Comparison of ENCODE assay signal across 15 cellular contexts in the genomic region with DNA sequence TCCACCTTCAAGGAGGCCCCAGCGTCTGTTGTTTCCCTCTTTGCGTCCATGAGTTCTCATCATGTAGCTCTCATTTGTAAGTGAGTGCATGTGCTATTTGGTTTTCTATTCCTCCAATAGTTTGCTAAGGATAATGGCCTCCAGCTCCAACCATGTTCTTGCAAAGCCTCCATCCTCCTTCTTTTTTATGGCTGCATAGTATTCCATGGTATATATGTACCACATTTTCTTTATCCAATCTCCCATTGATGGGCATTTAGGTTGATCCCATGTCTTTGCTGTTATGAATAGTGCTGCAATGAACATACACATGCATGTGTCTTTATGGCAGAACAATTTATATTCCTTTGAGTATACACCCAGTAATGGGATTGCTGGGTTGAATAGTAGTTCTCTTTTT.
A peak's percentile ranks its signal among the peaks of the same experiment; 100 is the strongest.
DNase-seq lines count a peak whose midpoint lies in the region; ATAC-seq and TF ChIP-seq lines count a peak whose summit lies in the region.
"Had no signal": no experiment of that assay in that cellular context is flagged by ENCODE, and none has a peak within 500 bp of the region (broad histone marks: within the 10 kb centered on the region; RNA-seq: fewer than 3 reads in every experiment).

No MANE protein-coding gene starts in this region.

- H3K4me3 ChIP-seq in CD4-positive, CD25-positive, alpha-beta regulatory T cell (ENCODE audit: low read depth, low read length), result no peak overlapping the region
- H3K4me3 ChIP-seq in HEK293 (ENCODE audit: low read depth, low read length) (no peak overlapping the region), spleen (no peak overlapping the region)
- H3K4me3 ChIP-seq: BLaER1, GM23248, HAP-1 had no signal

- 47 to 96% (median 68%) methylated on average over 2 of the region's 2 CpGs for WGBS in spleen, 5 donors

- no peak overlapping the region for H3K27ac ChIP-seq in CD4-positive, CD25-positive, alpha-beta regulatory T cell (ENCODE audit: insufficient read depth, low read length, poor library complexity, severe bottlenecking)
- H3K27ac ChIP-seq in HEK293 (ENCODE audit: extremely low read depth, low read depth, low read length), result no peak overlapping the region
- H3K27ac ChIP-seq in spleen, result no peak overlapping the region
- H3K27ac ChIP-seq: BLaER1, GM23248, HL-60 had no signal

- TF ChIP-seq CTCF in HEK293 (tag by site-specific recombination; IDR thresholded peaks at IDR 0.05) (no peak), endothelial cell (IDR thresholded peaks at IDR 0.05; ENCODE audit: unreplicated experiment) (no peak), spleen (IDR thresholded peaks at IDR 0.05 in 8 of 11, conservative IDR thresholded peaks at IDR 0.05 in 3 of 11) (no peak)

- no peak for ATAC-seq in CD4-positive, CD25-positive, alpha-beta regulatory T cell (ENCODE audit: low read depth in 2 of 2)
- no peak for ATAC-seq in GM21381 (IDR thresholded peaks at IDR 0.05; ENCODE audit: unreplicated experiment)

- no peaks in the 10 kb centered on the region for H3K27me3 ChIP-seq in CD4-positive, CD25-positive, alpha-beta regulatory T cell (ENCODE audit: control insufficient read depth, insufficient read depth, low read length)
- no peaks in the 10 kb centered on the region for H3K27me3 ChIP-seq in spleen (replicated peaks in 1 of 7)
- H3K27me3 ChIP-seq: BLaER1 had no signal

- H3K27ac Mint-ChIP-seq in activated naive CD4-positive, alpha-beta T cell treated with anti-CD3 and anti-CD28 coated beads, Interleukin-2, amount 10 ng/mL, durations not matched to agents 7 days and 5 days, result peak overlapping the region; percentile 8
- H3K27ac Mint-ChIP-seq in CD4-positive, CD25-positive, alpha-beta regulatory T cell, result peak overlapping the region in 2 of 3 donors; percentile 1 to 80
- no peak overlapping the region for H3K27ac Mint-ChIP-seq in endothelial cell (ENCODE audit: unreplicated experiment)

- DNase-seq in activated naive CD4-positive, alpha-beta T cell treated with anti-CD3 and anti-CD28 coated beads, Interleukin-2, amount 10 ng/mL, durations not matched to agents 7 days and 5 days, result no peak
- DNase-seq in activated naive CD4-positive, alpha-beta T cell (lab: John Stamatoyannopoulos, UW), result no peak
- DNase-seq in CD4-positive, CD25-positive, alpha-beta regulatory T cell, result no peak
- DNase-seq in endothelial cell (ENCODE audit: low spot score), result no peak
- no peak for DNase-seq in spleen
- DNase-seq: 8988T, Caco-2, GM23248, HFFc6 had no signal

- CTCF ChIA-PET in activated naive CD4-positive, alpha-beta T cell treated with anti-CD3 and anti-CD28 coated beads, Interleukin-2, amount 10 ng/mL, durations not matched to agents 7 days and 5 days (lab: Charles Lee), result no interaction called here
- CTCF ChIA-PET in HEK293 (lab: Yijun Ruan, JAX), result interaction anchor here (0.6 kb wide), 2 partner anchors 650 to 1502 kb away, joined by 4 read pairs; no protein-coding TSS in a partner anchor

- no peaks in the 10 kb centered on the region for H3K9me3 ChIP-seq in CD4-positive, CD25-positive, alpha-beta regulatory T cell (ENCODE audit: control insufficient read depth in 2 of 2, low read length in 2 of 2)
- H3K9me3 ChIP-seq in HEK293 (ENCODE audit: control insufficient read depth, insufficient read depth, low read depth, low read length) (no peaks in the 10 kb centered on the region), spleen (peaks cover 0 to 6% (median 0%) of the 10 kb centered on the region in 8 donors)
- H3K9me3 ChIP-seq: Caco-2, HAP-1 had no signal

- peaks cover 89% of the 10 kb centered on the region for H3K36me3 Mint-ChIP-seq in activated naive CD4-positive, alpha-beta T cell treated with anti-CD3 and anti-CD28 coated beads, Interleukin-2, amount 10 ng/mL, durations not matched to agents 7 days and 5 days
- H3K36me3 Mint-ChIP-seq in CD4-positive, CD25-positive, alpha-beta regulatory T cell, result peaks cover 84% of the 10 kb centered on the region
- peaks cover 82% of the 10 kb centered on the region for H3K36me3 Mint-ChIP-seq in endothelial cell (ENCODE audit: low read depth, unreplicated experiment)

- H3K4me1 Mint-ChIP-seq in activated naive CD4-positive, alpha-beta T cell treated with anti-CD3 and anti-CD28 coated beads, Interleukin-2, amount 10 ng/mL, durations not matched to agents 7 days and 5 days, result peaks cover 3% of the 10 kb centered on the region
- H3K4me1 Mint-ChIP-seq in CD4-positive, CD25-positive, alpha-beta regulatory T cell, result peaks cover 19 to 60% (median 40%) of the 10 kb centered on the region in 4 donors
- no peaks in the 10 kb centered on the region for H3K4me1 Mint-ChIP-seq in endothelial cell (ENCODE audit: unreplicated experiment)

- POLR2A ChIA-PET in HEK293 (lab: Yijun Ruan, JAX), result no interaction called here

- intact Hi-C loops in spleen (cut with DNase I; ENCODE audit: low total_unique reads), result no loop called here

- no peaks in the 10 kb centered on the region for H3K4me1 ChIP-seq in CD4-positive, CD25-positive, alpha-beta regulatory T cell (ENCODE audit: control insufficient read depth, insufficient read depth, low read length, poor library complexity, severe bottlenecking)
- H3K4me1 ChIP-seq in HEK293 (ENCODE audit: control insufficient read depth, insufficient read depth, low read length) (0 out of 2 replicates have a peak, but pooled peaks cover 3% of the 10 kb centered on the region), spleen (peaks cover 0 to 25% (median 0%) of the 10 kb centered on the region in 6 donors)
- H3K4me1 ChIP-seq: BLaER1, Caco-2, HAP-1 had no signal

- peaks cover 3% of the 10 kb centered on the region for H3K9me3 Mint-ChIP-seq in activated naive CD4-positive, alpha-beta T cell treated with anti-CD3 and anti-CD28 coated beads, Interleukin-2, amount 10 ng/mL, durations not matched to agents 7 days and 5 days
- peaks cover 0 to 5% (median 0%) of the 10 kb centered on the region in 7 donors for H3K9me3 Mint-ChIP-seq in CD4-positive, CD25-positive, alpha-beta regulatory T cell
- H3K9me3 Mint-ChIP-seq in endothelial cell (ENCODE audit: unreplicated experiment), result no peaks in the 10 kb centered on the region
- H3K9me3 Mint-ChIP-seq: HFFc6 had no signal

- no peaks in the 10 kb centered on the region for H3K27me3 Mint-ChIP-seq in activated naive CD4-positive, alpha-beta T cell treated with anti-CD3 and anti-CD28 coated beads, Interleukin-2, amount 10 ng/mL, durations not matched to agents 7 days and 5 days
- H3K27me3 Mint-ChIP-seq in CD4-positive, CD25-positive, alpha-beta regulatory T cell, result no peaks in the 10 kb centered on the region
- peaks cover 2% of the 10 kb centered on the region for H3K27me3 Mint-ChIP-seq in endothelial cell (ENCODE audit: unreplicated experiment)

- no peak for TF ChIP-seq POLR2A in spleen (IDR thresholded peaks at IDR 0.05)

- H3K4me3 Mint-ChIP-seq in activated naive CD4-positive, alpha-beta T cell treated with anti-CD3 and anti-CD28 coated beads, Interleukin-2, amount 10 ng/mL, durations not matched to agents 7 days and 5 days, result no peak overlapping the region
- H3K4me3 Mint-ChIP-seq in CD4-positive, CD25-positive, alpha-beta regulatory T cell, result no peak overlapping the region
- peak overlapping the region; percentile 60 for H3K4me3 Mint-ChIP-seq in endothelial cell (ENCODE audit: unreplicated experiment)
- H3K4me3 Mint-ChIP-seq: CD14-positive monocyte, HFFc6 had no signal

- H3K36me3 ChIP-seq in CD4-positive, CD25-positive, alpha-beta regulatory T cell (ENCODE audit: control insufficient read depth, insufficient read depth, low read length), result peaks cover 94% of the 10 kb centered on the region
- H3K36me3 ChIP-seq in HEK293 (ENCODE audit: control insufficient read depth in 2 of 2, insufficient read depth in 1 of 2, low read length in 2 of 2) (peaks cover 3 to 85% of the 10 kb centered on the region in 2 experiments; a peak in 2 of 3 replicates), spleen (peaks cover 0 to 100% (median 71%) of the 10 kb centered on the region in 6 donors)

TF ChIP-seq in HEK293, 187 proteins besides CTCF, POLR2A, EP300 and RAD21:
- TF ChIP-seq, protein P1, sequence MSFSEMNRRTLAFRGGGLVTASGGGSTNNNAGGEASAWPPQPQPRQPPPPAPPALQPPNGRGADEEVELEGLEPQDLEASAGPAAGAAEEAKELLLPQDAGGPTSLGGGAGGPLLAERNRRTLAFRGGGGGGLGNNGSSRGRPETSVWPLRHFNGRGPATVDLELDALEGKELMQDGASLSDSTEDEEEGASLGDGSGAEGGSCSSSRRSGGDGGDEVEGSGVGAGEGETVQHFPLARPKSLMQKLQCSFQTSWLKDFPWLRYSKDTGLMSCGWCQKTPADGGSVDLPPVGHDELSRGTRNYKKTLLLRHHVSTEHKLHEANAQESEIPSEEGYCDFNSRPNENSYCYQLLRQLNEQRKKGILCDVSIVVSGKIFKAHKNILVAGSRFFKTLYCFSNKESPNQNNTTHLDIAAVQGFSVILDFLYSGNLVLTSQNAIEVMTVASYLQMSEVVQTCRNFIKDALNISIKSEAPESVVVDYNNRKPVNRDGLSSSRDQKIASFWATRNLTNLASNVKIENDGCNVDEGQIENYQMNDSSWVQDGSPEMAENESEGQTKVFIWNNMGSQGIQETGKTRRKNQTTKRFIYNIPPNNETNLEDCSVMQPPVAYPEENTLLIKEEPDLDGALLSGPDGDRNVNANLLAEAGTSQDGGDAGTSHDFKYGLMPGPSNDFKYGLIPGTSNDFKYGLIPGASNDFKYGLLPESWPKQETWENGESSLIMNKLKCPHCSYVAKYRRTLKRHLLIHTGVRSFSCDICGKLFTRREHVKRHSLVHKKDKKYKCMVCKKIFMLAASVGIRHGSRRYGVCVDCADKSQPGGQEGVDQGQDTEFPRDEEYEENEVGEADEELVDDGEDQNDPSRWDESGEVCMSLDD (tag by site-specific recombination; IDR thresholded peaks at IDR 0.05), result no peak
- TF ChIP-seq ZNF146 (tag by site-specific recombination; IDR thresholded peaks at IDR 0.05) (peak; percentile 77), ZNF248 (tag by site-specific recombination; IDR thresholded peaks at IDR 0.05) (no peak), ZNF169 (tag by site-specific recombination; IDR thresholded peaks at IDR 0.05) (no peak)
TF ChIP-seq in HEK293: peak in this region for 1.
